In genomic region chr17:81917565-81918332, GRCh38 we compare ENCODE assay signal across 7 cellular contexts. TPM values are rescaled to one million over a fixed set of nuclear protein-coding genes. Genes with fewer than 3 reads are reported as not detected.
DNase-seq lines count a peak whose midpoint lies in the region; ATAC-seq, FAIRE-seq and TF ChIP-seq lines count a peak whose summit lies in the region.

Gene SIRT7 (minus strand): TSS chr17:81918176. CDS start chr17:81918131, 45 bp downstream.

- peak within 1 kb of the TSS; percentile 74 for H3K27ac Mint-ChIP-seq in central memory CD8-positive, alpha-beta T cell (ENCODE audit: low read depth)

- peaks cover 25% of the 10 kb centered on the region for H3K36me3 Mint-ChIP-seq in central memory CD8-positive, alpha-beta T cell (ENCODE audit: insufficient read depth)

- peak within 1 kb of the TSS in 1 of 2 donors; percentile 43 for H3K27ac ChIP-seq in kidney (ENCODE audit: low read depth in 2 of 2, low read length in 2 of 2)

- H3K4me1 ChIP-seq in kidney (ENCODE audit: control insufficient read depth in 1 of 2, insufficient read depth in 1 of 2, low read depth in 1 of 2, low read length in 2 of 2) = peaks cover 8 to 16% of the 10 kb centered on the region in 2 donors

- H3K9me3 ChIP-seq in kidney (ENCODE audit: control insufficient read depth in 1 of 2, low read length in 2 of 2) = no peaks in the 10 kb centered on the region

- H3K4me3 ChIP-seq in kidney (ENCODE audit: low read length in 2 of 2) = peak within 1 kb of the TSS; percentile 72 to 73

- H3K27me3 Mint-ChIP-seq in central memory CD8-positive, alpha-beta T cell = no peaks in the 10 kb centered on the region

- peaks cover 19% of the 10 kb centered on the region for H3K4me1 Mint-ChIP-seq in central memory CD8-positive, alpha-beta T cell

- TF ChIP-seq CTCF in kidney (IDR thresholded peaks at IDR 0.05; ENCODE audit: borderline replicate concordance, extremely low read depth, insufficient read depth) = no peak

- FAIRE-seq in kidney (lab: Jason Lieb, UNC) = no peak

- intact Hi-C loops in kidney (cut with DNase I) = no loop called here

- ATAC-seq in GM18519 (IDR thresholded peaks at IDR 0.05; ENCODE audit: low FRiP score, unreplicated experiment) (peak; percentile 45), HG03135 (IDR thresholded peaks at IDR 0.05; ENCODE audit: unreplicated experiment) (peak; percentile 59)
- peak; percentile 81 for ATAC-seq in central memory CD8-positive, alpha-beta T cell (replicated peaks; ENCODE audit: extremely low read depth, poor library complexity, severe bottlenecking)

- peak within 1 kb of the TSS; percentile 88 for H3K4me3 Mint-ChIP-seq in central memory CD8-positive, alpha-beta T cell

- H3K36me3 ChIP-seq in kidney (ENCODE audit: control insufficient read depth in 1 of 2, insufficient read depth in 2 of 2, low read length in 2 of 2) = peaks cover 30 to 38% of the 10 kb centered on the region in 2 donors

- DNase-seq in NCI-H345 treated with DMSO at 0.1 percent for 48 hours (lab: John Stamatoyannopoulos, UW; ENCODE audit: unreplicated experiment) = peak; percentile 83
- DNase-seq in activated CD4-positive, CD25-positive, alpha-beta regulatory T cell treated with anti-CD3 and anti-CD28 coated beads, Interleukin-2, amount 50 U/mL, for 72 hours = peak; percentile 82
- DNase-seq in central memory CD8-positive, alpha-beta T cell (ENCODE audit: low spot score in 2 of 2) = peak; percentile 60 to 66
- DNase-seq in kidney = peak; percentile 94
- peak; percentile 81 for DNase-seq in stimulated activated CD4-positive, alpha-beta T cell treated with anti-CD3 and anti-CD28 coated beads, Interleukin-15, amount 100 ng/mL, for 24 hours

- H3K9ac ChIP-seq in kidney (ENCODE audit: low read length in 2 of 2) = peak within 1 kb of the TSS; percentile 19 to 67

- H3K9me3 Mint-ChIP-seq in central memory CD8-positive, alpha-beta T cell = no peaks in the 10 kb centered on the region

RNA-seq across cellular contexts. Expression of gene SIRT7, which starts in this region (rescaled TPM):
- 25.2 TPM for total RNA-seq in kidney
- polyA plus RNA-seq in kidney (ENCODE audit: insufficient read depth, low read depth, low replicate concordance) = 17.4 TPM
